Comparison of ENCODE assay signal across 15 cellular contexts in the genomic region with DNA sequence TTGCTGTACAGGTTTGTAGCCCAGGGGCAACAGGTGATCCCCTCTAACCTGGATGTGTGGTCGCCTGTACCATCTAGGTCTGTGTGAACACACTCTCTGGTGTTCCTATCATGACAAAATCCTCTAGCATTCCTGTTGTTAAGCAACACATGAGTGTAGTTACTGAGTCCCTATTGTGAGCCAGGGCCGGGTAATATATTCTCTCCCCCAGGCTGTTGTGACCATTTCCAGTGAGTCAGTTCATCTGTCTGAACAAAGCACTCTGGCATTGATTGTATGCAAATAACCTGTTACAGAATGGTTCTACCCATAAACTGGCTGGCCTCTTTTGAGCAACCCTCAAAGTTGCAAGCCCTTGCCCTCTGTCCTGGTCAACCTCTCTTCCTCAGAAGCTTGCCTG. TPM values are rescaled to one million over a fixed set of nuclear protein-coding genes. Genes with fewer than 3 reads are reported as not detected.
DNase-seq lines count a peak whose midpoint lies in the region; ATAC-seq and TF ChIP-seq lines count a peak whose summit lies in the region.
"Had no signal": no experiment of that assay in that cellular context is flagged by ENCODE, and none has a peak within 500 bp of the region (broad histone marks: within the 10 kb centered on the region; RNA-seq: fewer than 3 reads in every experiment).

No MANE protein-coding gene starts in this region.

- H3K36me3 Mint-ChIP-seq in endodermal cell (ENCODE audit: low read depth) (no peaks in the 10 kb centered on the region), neural progenitor cell (no peaks in the 10 kb centered on the region)

- H3K9me3 ChIP-seq in MG63 (no peaks in the 10 kb centered on the region), endodermal cell (ENCODE audit: control insufficient read depth, low read length) (no peaks in the 10 kb centered on the region), neural progenitor cell (ENCODE audit: low read depth) (no peaks in the 10 kb centered on the region)
- H3K9me3 ChIP-seq: psoas muscle, thoracic aorta had no signal

- DNase-seq in MG63, result peak; percentile 39
- no peak for DNase-seq in endodermal cell
- DNase-seq in lung microvascular endothelial cell (ENCODE audit: low read depth in 2 of 2), result peak; percentile 80 to 89
- DNase-seq in cerebellum (ENCODE audit: low spot score), result no peak
- no peak for DNase-seq in Kasumi-1 (lab: John Stamatoyannopoulos, UW)
- DNase-seq in neural progenitor cell (ENCODE audit: low spot score), result no peak
- DNase-seq: activated CD8-positive, alpha-beta memory T cell treated with anti-CD3 and anti-CD28 coated beads, Interleukin-2, amount 50 U/mL, for 48 hours; anterior cingulate cortex; NCI-H1417 treated with DMSO at 0.1 percent for 48 hours; psoas muscle; T-helper 9 cell had no signal

- H3K4me1 Mint-ChIP-seq in endodermal cell (peaks cover 19% of the 10 kb centered on the region), neural progenitor cell (peaks cover 7% of the 10 kb centered on the region)

- H3K9ac ChIP-seq in endodermal cell (ENCODE audit: extremely low read depth, low read length, poor library complexity, severe bottlenecking) (no peak overlapping the region), neural progenitor cell (no peak overlapping the region)

- no peaks in the 10 kb centered on the region for H3K27me3 ChIP-seq in MG63
- H3K27me3 ChIP-seq in endodermal cell (ENCODE audit: control insufficient read depth, insufficient read depth, low read length, poor library complexity, severe bottlenecking), result no peaks in the 10 kb centered on the region
- H3K27me3 ChIP-seq in neural progenitor cell, result no peaks in the 10 kb centered on the region

- H3K4me2 ChIP-seq in neural progenitor cell, result no peak overlapping the region

- H3K27ac Mint-ChIP-seq in endodermal cell, result peak overlapping the region; percentile 52
- H3K27ac Mint-ChIP-seq in neural progenitor cell, result no peak overlapping the region

- WGBS in endodermal cell (ENCODE audit: insufficient coverage in 1 of 2, insufficient read length in 1 of 2), 2 experiments, result 80 to 86% methylated on average over 2 of the region's 2 CpGs

- peaks cover 23% of the 10 kb centered on the region for H3K79me2 ChIP-seq in neural progenitor cell (ENCODE audit: low read depth)

- H3K4me3 ChIP-seq in MG63 (no peak overlapping the region), endodermal cell (ENCODE audit: low read length) (no peak overlapping the region), neural progenitor cell (no peak overlapping the region)
- H3K4me3 ChIP-seq: lung, psoas muscle, thoracic aorta had no signal

- H3K27me3 Mint-ChIP-seq in endodermal cell (ENCODE audit: insufficient read depth), result no peaks in the 10 kb centered on the region
- peaks cover 12% of the 10 kb centered on the region for H3K27me3 Mint-ChIP-seq in neural progenitor cell (ENCODE audit: insufficient read depth, low read depth)

- peaks cover 12% of the 10 kb centered on the region for H4K20me1 ChIP-seq in neural progenitor cell (ENCODE audit: low read depth)

- TF ChIP-seq CTCF in C4-2B (conservative IDR thresholded peaks at IDR 0.05), result no peak
- TF ChIP-seq CTCF in endodermal cell (conservative IDR thresholded peaks at IDR 0.05), result no peak
- TF ChIP-seq CTCF in neural progenitor cell (IDR thresholded peaks at IDR 0.05), result no peak

- H3K4me3 Mint-ChIP-seq in endodermal cell (no peak overlapping the region), neural progenitor cell (no peak overlapping the region)

- H3K27ac ChIP-seq in C4-2B (peak overlapping the region; percentile 50), endodermal cell (ENCODE audit: low read depth, low read length) (no peak overlapping the region), neural progenitor cell (no peak overlapping the region)
- H3K27ac ChIP-seq: psoas muscle had no signal

- peaks cover 5% of the 10 kb centered on the region for H3F3A ChIP-seq in neural progenitor cell (ENCODE audit: low read depth)

- ATAC-seq in HG03175 (IDR thresholded peaks at IDR 0.05; ENCODE audit: unreplicated experiment), result no peak

- peaks cover 3% of the 10 kb centered on the region for H3K4me1 ChIP-seq in endodermal cell (ENCODE audit: control insufficient read depth, insufficient read depth, low read length)
- H3K4me1 ChIP-seq in neural progenitor cell, result peaks cover 4% of the 10 kb centered on the region

- no peak overlapping the region for H2AFZ ChIP-seq in neural progenitor cell (replicated peaks)

- peaks cover 2% of the 10 kb centered on the region for H3K36me3 ChIP-seq in MG63
- H3K36me3 ChIP-seq in endodermal cell (ENCODE audit: control insufficient read depth, insufficient read depth, low read length), result peaks cover 5% of the 10 kb centered on the region
- H3K36me3 ChIP-seq in neural progenitor cell, result no peaks in the 10 kb centered on the region
- H3K36me3 ChIP-seq: thoracic aorta had no signal

- H3K9me3 Mint-ChIP-seq in endodermal cell (no peaks in the 10 kb centered on the region), neural progenitor cell (peaks cover 2% of the 10 kb centered on the region)

RNA-seq across cellular contexts. Expression of a gene that starts 2.6 kb away (rescaled TPM):
- 103 and 128 TPM in 2 replicates for total RNA-seq in MG63 (2014; rRNA removed; shearing (Covaris generic); ENCODE audit: low replicate concordance)
- total RNA-seq in endodermal cell (100 to 1,000 TPM; 212 to 221 TPM), lung microvascular endothelial cell (305 and 328 TPM in 2 replicates), cerebellum (57.6 TPM), neural progenitor cell (ENCODE audit: low replicate concordance) (32.0 and 54.9 TPM in 2 replicates)
- polyA plus RNA-seq in endodermal cell (2013, experiment 1 of 2), result 86.0 TPM
- 96.0 TPM for polyA plus RNA-seq in endodermal cell (2013, experiment 2 of 2)

Comparison
In these comparisons a context has a peak if more than half of its experiments do, and no peak if none do; other contexts are left out.
1. DNase-seq: peak in MG63 (single experiment) and lung microvascular endothelial cell (2 of 2); none in endodermal cell (single experiment), cerebellum (single experiment), Kasumi-1 (0 of 2) and neural progenitor cell (single experiment).